Comparison of ENCODE assay signal across 26 cellular contexts in the genomic region with DNA sequence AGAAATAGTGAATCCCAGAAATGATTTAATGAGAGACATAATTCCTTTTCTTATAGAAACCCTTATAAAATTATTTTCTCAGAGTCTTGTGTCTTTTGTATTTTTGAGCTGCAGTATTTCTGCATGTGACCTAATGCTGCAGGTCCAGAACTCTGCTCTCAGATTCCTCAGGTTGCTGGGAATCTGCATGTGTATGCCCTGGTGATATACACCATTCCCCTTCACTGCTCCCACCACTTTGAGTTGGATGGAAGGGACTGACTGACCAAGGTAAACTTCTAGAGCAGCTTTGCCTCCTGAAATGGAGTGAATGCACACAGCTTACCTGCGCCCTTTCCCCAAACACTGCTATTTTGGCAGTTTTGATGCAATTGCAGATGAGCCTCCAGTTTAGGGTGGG. TPM values are rescaled to one million over a fixed set of nuclear protein-coding genes. Genes with fewer than 3 reads are reported as not detected.
DNase-seq lines count a peak whose midpoint lies in the region; ATAC-seq and TF ChIP-seq lines count a peak whose summit lies in the region.
"Had no signal": no experiment of that assay in that cellular context is flagged by ENCODE, and none has a peak within 500 bp of the region (broad histone marks: within the 10 kb centered on the region; RNA-seq: fewer than 3 reads in every experiment).

No MANE protein-coding gene starts in this region.

- H3K4me1 ChIP-seq in GM23338 (ENCODE audit: insufficient read depth) (peaks cover 19% of the 10 kb centered on the region), adipocyte (ENCODE audit: control insufficient read depth, insufficient read depth, low read length) (peaks cover 45% of the 10 kb centered on the region), mesodermal cell (ENCODE audit: control insufficient read depth, insufficient read depth, low read length, poor library complexity, severe bottlenecking) (peaks cover 18% of the 10 kb centered on the region)
- H3K4me1 ChIP-seq: SJSA1 had no signal

- TF ChIP-seq CTCF in GM23338 (conservative IDR thresholded peaks at IDR 0.05; ENCODE audit: low read depth in 2 of 2) = no peak

- H3F3A ChIP-seq in GM23338 (replicated peaks; ENCODE audit: low read depth) = no peaks in the 10 kb centered on the region

- WGBS in mesodermal cell (ENCODE audit: insufficient coverage in 2 of 2), 2 experiments = 100% methylated on average over 1 of the region's 1 CpG; no CpG with 5 or more reads in 1 of the 2 experiments

- peaks cover 26% of the 10 kb centered on the region for H3K36me3 Mint-ChIP-seq in GM23338 (ENCODE audit: low read depth)

- DNase-seq in EH (ENCODE audit: low read depth) = peak; percentile 36
- no peak for DNase-seq in GM23338 (ENCODE audit: low spot score)
- no peak for DNase-seq in adipocyte (ENCODE audit: low read depth)
- DNase-seq in NCI-H345 (lab: John Stamatoyannopoulos, UW) = no peak
- no peak for DNase-seq in glomerular visceral epithelial cell (ENCODE audit: extremely low spot score)
- DNase-seq: C1 segment of cervical spinal cord; CD4-positive, alpha-beta memory T cell; COR-L47; DMS53; EL; GDM1; NCI-H1105; NCI-H1436 treated with DMSO at 0.1 percent for 48 hours; NCI-H187 treated with DMSO at 0.1 percent for 48 hours; NCI-H526 treated with DMSO at 0.1 percent for 48 hours; Right ventricle myocardium superior; RPMI8226 had no signal

- H2AFZ ChIP-seq in GM23338 = no peak overlapping the region

- H4K20me1 ChIP-seq in GM23338 (replicated peaks; ENCODE audit: insufficient read depth) = no peaks in the 10 kb centered on the region

- no peak overlapping the region for H3K4me2 ChIP-seq in GM23338

- H3K79me2 ChIP-seq in GM23338 (replicated peaks; ENCODE audit: insufficient read depth) = no peaks in the 10 kb centered on the region

- H3K27ac ChIP-seq in GM23338 (ENCODE audit: low read depth) (no peak overlapping the region), mesodermal cell (ENCODE audit: low read depth, low read length, severe bottlenecking) (peak overlapping the region; percentile 73)
- H3K27ac ChIP-seq: SJSA1 had no signal

- H3K9me2 ChIP-seq in GM23338 (ENCODE audit: insufficient read depth) = no peaks in the 10 kb centered on the region

- peak overlapping the region; percentile 11 for H3K9ac ChIP-seq in adipocyte (ENCODE audit: low read length)

- H3K9me3 Mint-ChIP-seq in GM23338 = peaks cover 16% of the 10 kb centered on the region

- H3K27me3 Mint-ChIP-seq in GM23338 (ENCODE audit: insufficient read depth, low read depth, poor library complexity) = no peaks in the 10 kb centered on the region
- H3K27me3 Mint-ChIP-seq: CD4-positive, alpha-beta memory T cell had no signal

- no peaks in the 10 kb centered on the region for H3K36me3 ChIP-seq in GM23338 (ENCODE audit: insufficient read depth)
- H3K36me3 ChIP-seq in adipocyte (ENCODE audit: control insufficient read depth, insufficient read depth, low read length, severe bottlenecking) = no peaks in the 10 kb centered on the region
- peaks cover 4% of the 10 kb centered on the region for H3K36me3 ChIP-seq in mesodermal cell (ENCODE audit: control insufficient read depth, insufficient read depth, low read length)
- H3K36me3 ChIP-seq: SJSA1 had no signal

- no peaks in the 10 kb centered on the region for H3K9me3 ChIP-seq in adipocyte (ENCODE audit: control insufficient read depth, low read length)
- H3K9me3 ChIP-seq in mesodermal cell (ENCODE audit: control insufficient read depth, low read length) = peaks cover 5% of the 10 kb centered on the region
- H3K9me3 ChIP-seq: A549, SJSA1 had no signal

- peaks cover 17% of the 10 kb centered on the region; the same call in 2 of the 3 replicates for H3K4me1 Mint-ChIP-seq in GM23338
- H3K4me1 Mint-ChIP-seq: CD4-positive, alpha-beta memory T cell had no signal

- H3K4me3 ChIP-seq in GM23338 (no peak overlapping the region), adipocyte (ENCODE audit: low read length) (peak overlapping the region; percentile 42), mesodermal cell (ENCODE audit: extremely low read depth, insufficient read depth, low read length, poor library complexity, severe bottlenecking) (no peak overlapping the region)
- H3K4me3 ChIP-seq: A549, SJSA1 had no signal

- H3K27me3 ChIP-seq in GM23338 (ENCODE audit: insufficient read depth) = no peaks in the 10 kb centered on the region
- no peaks in the 10 kb centered on the region for H3K27me3 ChIP-seq in adipocyte (replicated peaks; ENCODE audit: control insufficient read depth, insufficient read depth, low read length)
- H3K27me3 ChIP-seq: SJSA1 had no signal

- H3K27ac Mint-ChIP-seq in GM23338 = no peak overlapping the region; the same call in 1 of the 2 replicates
- H3K27ac Mint-ChIP-seq: CD4-positive, alpha-beta memory T cell had no signal

- ATAC-seq in GM23338 (peak; percentile 66), GM19023 (IDR thresholded peaks at IDR 0.05; ENCODE audit: unreplicated experiment) (no peak), HG03045 (IDR thresholded peaks at IDR 0.05; ENCODE audit: unreplicated experiment) (no peak)
- ATAC-seq: A549 had no signal

- no peak overlapping the region for H3K4me3 Mint-ChIP-seq in GM23338
- H3K4me3 Mint-ChIP-seq: CD4-positive, alpha-beta memory T cell had no signal

TF ChIP-seq in GM23338, 12 proteins besides CTCF, POLR2A, EP300 and RAD21:
- TF ChIP-seq, protein P1, sequence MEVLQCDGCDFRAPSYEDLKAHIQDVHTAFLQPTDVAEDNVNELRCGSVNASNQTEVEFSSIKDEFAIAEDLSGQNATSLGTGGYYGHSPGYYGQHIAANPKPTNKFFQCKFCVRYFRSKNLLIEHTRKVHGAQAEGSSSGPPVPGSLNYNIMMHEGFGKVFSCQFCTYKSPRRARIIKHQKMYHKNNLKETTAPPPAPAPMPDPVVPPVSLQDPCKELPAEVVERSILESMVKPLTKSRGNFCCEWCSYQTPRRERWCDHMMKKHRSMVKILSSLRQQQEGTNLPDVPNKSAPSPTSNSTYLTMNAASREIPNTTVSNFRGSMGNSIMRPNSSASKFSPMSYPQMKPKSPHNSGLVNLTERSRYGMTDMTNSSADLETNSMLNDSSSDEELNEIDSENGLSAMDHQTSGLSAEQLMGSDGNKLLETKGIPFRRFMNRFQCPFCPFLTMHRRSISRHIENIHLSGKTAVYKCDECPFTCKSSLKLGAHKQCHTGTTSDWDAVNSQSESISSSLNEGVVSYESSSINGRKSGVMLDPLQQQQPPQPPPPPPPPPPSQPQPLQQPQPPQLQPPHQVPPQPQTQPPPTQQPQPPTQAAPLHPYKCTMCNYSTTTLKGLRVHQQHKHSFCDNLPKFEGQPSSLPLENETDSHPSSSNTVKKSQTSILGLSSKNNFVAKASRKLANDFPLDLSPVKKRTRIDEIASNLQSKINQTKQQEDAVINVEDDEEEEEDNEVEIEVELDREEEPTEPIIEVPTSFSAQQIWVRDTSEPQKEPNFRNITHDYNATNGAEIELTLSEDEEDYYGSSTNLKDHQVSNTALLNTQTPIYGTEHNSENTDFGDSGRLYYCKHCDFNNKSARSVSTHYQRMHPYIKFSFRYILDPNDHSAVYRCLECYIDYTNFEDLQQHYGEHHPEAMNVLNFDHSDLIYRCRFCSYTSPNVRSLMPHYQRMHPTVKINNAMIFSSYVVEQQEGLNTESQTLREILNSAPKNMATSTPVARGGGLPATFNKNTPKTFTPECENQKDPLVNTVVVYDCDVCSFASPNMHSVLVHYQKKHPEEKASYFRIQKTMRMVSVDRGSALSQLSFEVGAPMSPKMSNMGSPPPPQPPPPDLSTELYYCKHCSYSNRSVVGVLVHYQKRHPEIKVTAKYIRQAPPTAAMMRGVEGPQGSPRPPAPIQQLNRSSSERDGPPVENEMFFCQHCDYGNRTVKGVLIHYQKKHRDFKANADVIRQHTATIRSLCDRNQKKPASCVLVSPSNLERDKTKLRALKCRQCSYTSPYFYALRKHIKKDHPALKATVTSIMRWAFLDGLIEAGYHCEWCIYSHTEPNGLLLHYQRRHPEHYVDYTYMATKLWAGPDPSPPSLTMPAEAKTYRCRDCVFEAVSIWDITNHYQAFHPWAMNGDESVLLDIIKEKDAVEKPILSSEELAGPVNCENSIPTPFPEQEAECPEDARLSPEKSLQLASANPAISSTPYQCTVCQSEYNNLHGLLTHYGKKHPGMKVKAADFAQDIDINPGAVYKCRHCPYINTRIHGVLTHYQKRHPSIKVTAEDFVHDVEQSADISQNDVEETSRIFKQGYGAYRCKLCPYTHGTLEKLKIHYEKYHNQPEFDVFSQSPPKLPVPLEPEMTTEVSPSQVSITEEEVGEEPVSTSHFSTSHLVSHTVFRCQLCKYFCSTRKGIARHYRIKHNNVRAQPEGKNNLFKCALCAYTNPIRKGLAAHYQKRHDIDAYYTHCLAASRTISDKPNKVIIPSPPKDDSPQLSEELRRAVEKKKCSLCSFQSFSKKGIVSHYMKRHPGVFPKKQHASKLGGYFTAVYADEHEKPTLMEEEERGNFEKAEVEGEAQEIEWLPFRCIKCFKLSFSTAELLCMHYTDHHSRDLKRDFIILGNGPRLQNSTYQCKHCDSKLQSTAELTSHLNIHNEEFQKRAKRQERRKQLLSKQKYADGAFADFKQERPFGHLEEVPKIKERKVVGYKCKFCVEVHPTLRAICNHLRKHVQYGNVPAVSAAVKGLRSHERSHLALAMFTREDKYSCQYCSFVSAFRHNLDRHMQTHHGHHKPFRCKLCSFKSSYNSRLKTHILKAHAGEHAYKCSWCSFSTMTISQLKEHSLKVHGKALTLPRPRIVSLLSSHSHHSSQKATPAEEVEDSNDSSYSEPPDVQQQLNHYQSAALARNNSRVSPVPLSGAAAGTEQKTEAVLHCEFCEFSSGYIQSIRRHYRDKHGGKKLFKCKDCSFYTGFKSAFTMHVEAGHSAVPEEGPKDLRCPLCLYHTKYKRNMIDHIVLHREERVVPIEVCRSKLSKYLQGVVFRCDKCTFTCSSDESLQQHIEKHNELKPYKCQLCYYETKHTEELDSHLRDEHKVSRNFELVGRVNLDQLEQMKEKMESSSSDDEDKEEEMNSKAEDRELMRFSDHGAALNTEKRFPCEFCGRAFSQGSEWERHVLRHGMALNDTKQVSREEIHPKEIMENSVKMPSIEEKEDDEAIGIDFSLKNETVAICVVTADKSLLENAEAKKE (CRISPR knock-in tag; IDR thresholded peaks at IDR 0.05) = 0 out of 2 replicates have a peak, but pooled peaks have one; percentile 30
- no peak for TF ChIP-seq EZH2 (IDR thresholded peaks at IDR 0.05; ENCODE audit: low read depth, unreplicated experiment)

RNA-seq across cellular contexts. Expression of gene GPR171, which starts 14.2 kb away (rescaled TPM):
- total RNA-seq in GM23338 (2014; rRNA removed; shearing (Covaris generic)) = not detected in 2 replicates
- 2.4 and 3.4 TPM in 2 replicates for polyA plus RNA-seq in GM23338 (2016; fragmentation: Nextera tagmentation; extraction: Ambion mirVana)
- polyA plus RNA-seq in mesodermal cell (2013, experiment 1 of 2) = not detected
- not detected for polyA plus RNA-seq in mesodermal cell (2013, experiment 2 of 2)
- total RNA-seq: HT-29, LHCN-M2, MCF 10A, NCI-H460, SJSA1 had no signal
- polyA plus RNA-seq: A549 had no signal
